ENCODE assay signal across 1 cellular context in genomic region chr2:240629419-240629967, GRCh38.
TF ChIP-seq lines count a peak whose summit lies in the region.

No MANE protein-coding gene starts in this region.

TF ChIP-seq in H1, 55 proteins besides CTCF, POLR2A, EP300 and RAD21:
- no peak for TF ChIP-seq POLR2AphosphoS5 (IDR thresholded peaks at IDR 0.05; ENCODE audit: low read depth, low read length)
- TF ChIP-seq TBP (IDR thresholded peaks at IDR 0.05; ENCODE audit: low read depth, low read length), result no peak
- no peak for TF ChIP-seq CBX5 (IDR thresholded peaks at IDR 0.05; ENCODE audit: low read depth, low read length)
- TF ChIP-seq RFX5 (IDR thresholded peaks at IDR 0.05; ENCODE audit: borderline replicate concordance, low read depth, low read length), result no peak
- TF ChIP-seq MAX (IDR thresholded peaks at IDR 0.05), result no peak
- TF ChIP-seq NRF1 (IDR thresholded peaks at IDR 0.05; ENCODE audit: low read depth, low read length), result no peak
